18 cellular contexts compared by ENCODE assay signal in the genomic region with DNA sequence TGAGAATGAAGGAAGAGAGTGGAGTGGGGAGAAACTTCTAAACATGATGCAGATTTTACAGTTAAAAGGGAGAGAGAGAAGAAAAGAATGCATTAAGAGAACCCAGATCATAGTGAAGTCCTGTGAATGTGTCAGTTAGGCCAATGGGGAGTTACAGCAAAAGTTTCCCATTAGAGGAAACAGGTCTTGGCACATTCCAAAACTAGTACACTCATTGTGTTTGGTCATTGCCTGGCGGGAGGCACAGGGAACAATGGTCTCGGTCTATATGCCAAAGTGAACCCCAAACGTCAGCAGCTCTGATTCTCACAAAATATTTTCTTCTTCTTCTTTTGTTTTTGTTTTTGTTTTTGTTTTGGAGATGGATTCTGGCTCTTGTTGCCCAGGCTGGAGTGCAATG.
"Had no signal": no experiment of that assay in that cellular context is flagged by ENCODE, and none has a peak within 500 bp of the region (broad histone marks: within the 10 kb centered on the region; RNA-seq: fewer than 3 reads in every experiment).

No MANE protein-coding gene starts in this region.

- H3K9ac ChIP-seq: parathyroid adenoma had no signal

- H3K4me3 ChIP-seq: heart left ventricle, left ventricle myocardium inferior, lower lobe of right lung, prostate gland, right lobe of liver had no signal

- H3K9me3 ChIP-seq: left ventricle myocardium inferior, lower lobe of right lung, prostate gland, right lobe of liver had no signal

- H3K9me3 Mint-ChIP-seq: dendritic cell treated with granulocyte-macrophage colony-stimulating factor and Interleukin-4, amounts not matched to agents 40 ng/mL and 50 ng/mL, for 4 days had no signal

- H3K27me3 ChIP-seq: heart left ventricle, right lobe of liver had no signal

- ATAC-seq: effector memory CD8-positive, alpha-beta T cell; heart left ventricle; left cardiac atrium; lower lobe of right lung; right lobe of liver had no signal

- H3K79me2 ChIP-seq: parathyroid adenoma had no signal

- H3K36me3 ChIP-seq: heart left ventricle, left ventricle myocardium inferior, lower lobe of right lung, prostate gland, right lobe of liver had no signal

- H3K27ac ChIP-seq: heart left ventricle, left ventricle myocardium inferior, lower lobe of right lung, parathyroid adenoma, prostate gland, right lobe of liver had no signal

- H3K4me1 ChIP-seq: heart left ventricle, left ventricle myocardium inferior, lower lobe of right lung, parathyroid adenoma, prostate gland, right lobe of liver had no signal

- H3K4me3 Mint-ChIP-seq: dendritic cell treated with granulocyte-macrophage colony-stimulating factor and Interleukin-4, amounts not matched to agents 40 ng/mL and 50 ng/mL, for 4 days; effector memory CD8-positive, alpha-beta T cell; immature natural killer cell; naive B cell; nephron; type B pancreatic cell had no signal

- H2AFZ ChIP-seq: parathyroid adenoma had no signal

- H3K36me3 Mint-ChIP-seq: naive B cell had no signal

- H3K4me1 Mint-ChIP-seq: immature natural killer cell, naive B cell had no signal

- DNase-seq: effector memory CD8-positive, alpha-beta T cell; heart left ventricle; hippocampal formation; immature natural killer cell; kidney; left cardiac atrium; left ventricle myocardium inferior; lower lobe of right lung; mesenchymal stem cell; naive B cell; right lobe of liver; stimulated activated CD4-positive, alpha-beta T cell treated with anti-CD3 and anti-CD28 coated beads, Interleukin-2, amount 100 ng/mL, for 24 hours; stimulated activated naive CD4-positive, alpha-beta T cell treated with Interleukin-2 at 50 U/mL for 16 hours had no signal

- H3K27ac Mint-ChIP-seq: dendritic cell treated with granulocyte-macrophage colony-stimulating factor and Interleukin-4, amounts not matched to agents 40 ng/mL and 50 ng/mL, for 4 days; effector memory CD8-positive, alpha-beta T cell; immature natural killer cell; naive B cell; nephron; type B pancreatic cell had no signal
